ENCODE assay signal across 13 cellular contexts in genomic region chr2:98548920-98549818, GRCh38. TPM values are rescaled to one million over a fixed set of nuclear protein-coding genes. Genes with fewer than 3 reads are reported as not detected.
A peak's percentile ranks its signal among the peaks of the same experiment; 100 is the strongest.
DNase-seq lines count a peak whose midpoint lies in the region; ATAC-seq, FAIRE-seq and TF ChIP-seq lines count a peak whose summit lies in the region.
"Had no signal": no experiment of that assay in that cellular context is flagged by ENCODE, and none has a peak within 500 bp of the region (broad histone marks: within the 10 kb centered on the region; RNA-seq: fewer than 3 reads in every experiment).

No MANE protein-coding gene starts in this region.

- H3K9ac ChIP-seq in Loucy (ENCODE audit: low read depth, low read length, poor library complexity, severe bottlenecking): peak overlapping the region; percentile 42

- H3K9me3 ChIP-seq in Loucy (ENCODE audit: insufficient read depth, low read depth, low read length): no peaks in the 10 kb centered on the region

- intact Hi-C loops in activated CD4-positive, alpha-beta memory T cell treated with anti-CD3 and anti-CD28 coated beads for 36 hours (cut with micrococcal nuclease): no loop called here

- peaks cover 48% of the 10 kb centered on the region for H3K4me1 ChIP-seq in Loucy (ENCODE audit: insufficient read depth, low read length, poor library complexity, severe bottlenecking)

- peak overlapping the region; percentile 33 for H3K4me3 ChIP-seq in Loucy (ENCODE audit: low read length, poor library complexity, severe bottlenecking)

- H3K36me3 Mint-ChIP-seq in activated CD4-positive, alpha-beta memory T cell treated with anti-CD3 and anti-CD28 coated beads, Interleukin-2, amount 10 ng/mL, durations not matched to agents 7 days and 5 days (ENCODE audit: low read depth): peaks cover 84% of the 10 kb centered on the region
- peaks cover 20% of the 10 kb centered on the region for H3K36me3 Mint-ChIP-seq in activated CD4-positive, alpha-beta memory T cell treated with anti-CD3 and anti-CD28 coated beads for 36 hours

- CTCF ChIA-PET in activated CD4-positive, alpha-beta memory T cell treated with anti-CD3 and anti-CD28 coated beads, Interleukin-2, amount 10 ng/mL, durations not matched to agents 7 days and 5 days (lab: Charles Lee): no interaction called here
- CTCF ChIA-PET in activated CD4-positive, alpha-beta memory T cell treated with anti-CD3 and anti-CD28 coated beads for 36 hours (lab: Charles Lee): interaction anchor here (0.9 kb wide), 1 partner anchor 11 kb away, joined by 3 read pairs; no protein-coding TSS in a partner anchor

- no peaks in the 10 kb centered on the region for H3K79me2 ChIP-seq in Loucy (ENCODE audit: insufficient read depth, low read length)

- H3K4me1 Mint-ChIP-seq in activated CD4-positive, alpha-beta memory T cell treated with anti-CD3 and anti-CD28 coated beads, Interleukin-2, amount 10 ng/mL, durations not matched to agents 7 days and 5 days: peaks cover 78% of the 10 kb centered on the region
- peaks cover 43% of the 10 kb centered on the region for H3K4me1 Mint-ChIP-seq in activated CD4-positive, alpha-beta memory T cell treated with anti-CD3 and anti-CD28 coated beads for 36 hours (ENCODE audit: low read depth)

- H3K36me3 ChIP-seq in Loucy (ENCODE audit: insufficient read depth, low read length): peaks cover 42% of the 10 kb centered on the region; the same call in 1 of the 2 replicates

- no peak for TF ChIP-seq POLR2A in H54 (IDR thresholded peaks at IDR 0.05; ENCODE audit: low read depth, low read length)

- no peaks in the 10 kb centered on the region for H4K20me1 ChIP-seq in Loucy (ENCODE audit: insufficient read depth, low read length, poor library complexity, severe bottlenecking)

- H3K9me2 ChIP-seq in Loucy (replicated peaks; ENCODE audit: low read depth, low read length): no peaks in the 10 kb centered on the region

- H3K27me3 Mint-ChIP-seq in activated CD4-positive, alpha-beta memory T cell treated with anti-CD3 and anti-CD28 coated beads, Interleukin-2, amount 10 ng/mL, durations not matched to agents 7 days and 5 days: no peaks in the 10 kb centered on the region
- no peaks in the 10 kb centered on the region for H3K27me3 Mint-ChIP-seq in activated CD4-positive, alpha-beta memory T cell treated with anti-CD3 and anti-CD28 coated beads for 36 hours

- H3F3A ChIP-seq in Loucy (ENCODE audit: low read depth): no peaks in the 10 kb centered on the region; the same call in 1 of the 2 replicates

- peak overlapping the region; percentile 34 for H3K27ac Mint-ChIP-seq in activated CD4-positive, alpha-beta memory T cell treated with anti-CD3 and anti-CD28 coated beads, Interleukin-2, amount 10 ng/mL, durations not matched to agents 7 days and 5 days
- no peak overlapping the region for H3K27ac Mint-ChIP-seq in activated CD4-positive, alpha-beta memory T cell treated with anti-CD3 and anti-CD28 coated beads for 36 hours

- H3K4me2 ChIP-seq in Loucy (ENCODE audit: low read depth, low read length, poor library complexity, severe bottlenecking): peak overlapping the region; percentile 49

- no peaks in the 10 kb centered on the region for H3K9me3 Mint-ChIP-seq in activated CD4-positive, alpha-beta memory T cell treated with anti-CD3 and anti-CD28 coated beads, Interleukin-2, amount 10 ng/mL, durations not matched to agents 7 days and 5 days
- no peaks in the 10 kb centered on the region for H3K9me3 Mint-ChIP-seq in activated CD4-positive, alpha-beta memory T cell treated with anti-CD3 and anti-CD28 coated beads for 36 hours

- H3K4me3 Mint-ChIP-seq in activated CD4-positive, alpha-beta memory T cell treated with anti-CD3 and anti-CD28 coated beads, Interleukin-2, amount 10 ng/mL, durations not matched to agents 7 days and 5 days: no peak overlapping the region
- H3K4me3 Mint-ChIP-seq in activated CD4-positive, alpha-beta memory T cell treated with anti-CD3 and anti-CD28 coated beads for 36 hours: no peak overlapping the region

- H2AFZ ChIP-seq in Loucy (ENCODE audit: low read length): no peak overlapping the region

- FAIRE-seq in H54 (lab: Jason Lieb, UNC): no peak
- FAIRE-seq: astrocyte, endothelial cell of umbilical vein had no signal

- TF ChIP-seq CTCF in Loucy (conservative IDR thresholded peaks at IDR 0.05; ENCODE audit: low read length): no peak

- H3K27me3 ChIP-seq in Loucy (ENCODE audit: insufficient read depth, low read length, poor library complexity, severe bottlenecking): no peaks in the 10 kb centered on the region

- ATAC-seq in GM21723 (IDR thresholded peaks at IDR 0.05; ENCODE audit: unreplicated experiment): peak; percentile 76
- peak; percentile 29 for ATAC-seq in stimulated activated naive CD8-positive, alpha-beta T cell treated with anti-CD3 and anti-CD28 coated beads, Interleukin-15, Interleukin-2, amounts not matched to agents 100 U/mL and 50 U/mL, for 24 hours
- ATAC-seq: HCT116, right cardiac atrium had no signal

- POLR2A ChIA-PET in activated CD4-positive, alpha-beta memory T cell treated with anti-CD3 and anti-CD28 coated beads, Interleukin-2, amount 10 ng/mL, durations not matched to agents 7 days and 5 days (lab: Charles Lee): no interaction called here
- POLR2A ChIA-PET in activated CD4-positive, alpha-beta memory T cell treated with anti-CD3 and anti-CD28 coated beads for 36 hours (lab: Charles Lee): no interaction called here

- DNase-seq in activated CD4-positive, alpha-beta memory T cell treated with anti-CD3 and anti-CD28 coated beads, Interleukin-2, amount 10 ng/mL, durations not matched to agents 7 days and 5 days: no peak
- DNase-seq in activated CD4-positive, alpha-beta memory T cell treated with anti-CD3 and anti-CD28 coated beads for 36 hours: no peak
- no peak for DNase-seq in stimulated activated naive CD8-positive, alpha-beta T cell treated with anti-CD3 and anti-CD28 coated beads, Interleukin-15, Interleukin-2, amounts not matched to agents 100 U/mL and 50 U/mL, for 24 hours
- no peak for DNase-seq in H54 (ENCODE audit: insufficient read length, low spot score)
- no peak for DNase-seq in activated effector memory CD4-positive, alpha-beta T cell treated with anti-CD3 and anti-CD28 coated beads, Interleukin-2, amount 50 U/mL, for 16 hours
- no peak for DNase-seq in effector CD8-positive, alpha-beta T cell (lab: John Stamatoyannopoulos, UW)
- DNase-seq: right cardiac atrium, RPMI8226 had no signal

RNA-seq across cellular contexts. Expression of gene COA5, which starts 59.1 kb away (rescaled TPM):
- total RNA-seq in activated CD4-positive, alpha-beta memory T cell treated with anti-CD3 and anti-CD28 coated beads, Interleukin-2, amount 10 ng/mL, durations not matched to agents 7 days and 5 days: 10 to 100 TPM; 26.3 TPM
- total RNA-seq in activated CD4-positive, alpha-beta memory T cell treated with anti-CD3 and anti-CD28 coated beads for 36 hours: 10 to 100 TPM; 26.7 to 28.5 TPM

RNA-seq across cellular contexts. Expression of gene UNC50, which starts 59.2 kb away (rescaled TPM):
- 10 to 100 TPM; 32.7 to 32.8 TPM for total RNA-seq in activated CD4-positive, alpha-beta memory T cell treated with anti-CD3 and anti-CD28 coated beads, Interleukin-2, amount 10 ng/mL, durations not matched to agents 7 days and 5 days
- total RNA-seq in activated CD4-positive, alpha-beta memory T cell treated with anti-CD3 and anti-CD28 coated beads for 36 hours: 10 to 100 TPM; 33.4 to 36.2 TPM
